In genomic region chr4:110193822-110194761, GRCh38 we compare ENCODE assay signal across 8 cellular contexts. TPM values are rescaled to one million over a fixed set of nuclear protein-coding genes. Genes with fewer than 3 reads are reported as not detected.
A peak's percentile ranks its signal among the peaks of the same experiment; 100 is the strongest.
DNase-seq lines count a peak whose midpoint lies in the region; ATAC-seq and TF ChIP-seq lines count a peak whose summit lies in the region.

No MANE protein-coding gene starts in this region.

- peak overlapping the region; percentile 63 for H3K4me3 Mint-ChIP-seq in activated naive CD8-positive, alpha-beta T cell treated with anti-CD3 and anti-CD28 coated beads, Interleukin-2, amount 10 ng/mL, durations not matched to agents 7 days and 5 days

- WGBS in heart left ventricle, 4 donors, result 67 to 70% (median 69%) methylated on average over 8 of the region's 8 CpGs

- H3K4me1 ChIP-seq in ES-I3 (ENCODE audit: insufficient read depth, low read length) (peaks cover 18% of the 10 kb centered on the region), Karpas-422 (ENCODE audit: low read length) (peaks cover 40% of the 10 kb centered on the region), heart left ventricle (peaks cover 0 to 26% (median 4%) of the 10 kb centered on the region in 12 donors)

- H3K27ac ChIP-seq in Karpas-422 (ENCODE audit: low read length) (peak overlapping the region; percentile 92), heart left ventricle (no peak overlapping the region)

- H3K27me3 Mint-ChIP-seq in activated naive CD8-positive, alpha-beta T cell treated with anti-CD3 and anti-CD28 coated beads, Interleukin-2, amount 10 ng/mL, durations not matched to agents 7 days and 5 days, result no peaks in the 10 kb centered on the region

- H3K4me3 ChIP-seq in Karpas-422 (ENCODE audit: low read length), result peak overlapping the region; percentile 42
- no peak overlapping the region for H3K4me3 ChIP-seq in heart left ventricle

- H3K9ac ChIP-seq in ES-I3 (ENCODE audit: low read depth, low read length) (peak overlapping the region; percentile 1; the same call in 1 of the 2 replicates), Karpas-422 (ENCODE audit: low read length) (peak overlapping the region; percentile 68)

- H3K36me3 Mint-ChIP-seq in activated naive CD8-positive, alpha-beta T cell treated with anti-CD3 and anti-CD28 coated beads, Interleukin-2, amount 10 ng/mL, durations not matched to agents 7 days and 5 days, result peaks cover 8% of the 10 kb centered on the region

- peak overlapping the region; percentile 87 for H3K27ac Mint-ChIP-seq in activated naive CD8-positive, alpha-beta T cell treated with anti-CD3 and anti-CD28 coated beads, Interleukin-2, amount 10 ng/mL, durations not matched to agents 7 days and 5 days

- H3K79me2 ChIP-seq in Karpas-422 (ENCODE audit: low read length), result peaks cover 83% of the 10 kb centered on the region

- no peak for TF ChIP-seq POLR2A in heart left ventricle (IDR thresholded peaks at IDR 0.05)

- no peaks in the 10 kb centered on the region; the same call in 1 of the 2 replicates for H3K36me3 ChIP-seq in ES-I3 (ENCODE audit: insufficient read depth, low read length)
- H3K36me3 ChIP-seq in Karpas-422 (ENCODE audit: insufficient read depth, low read length), result peaks cover 31% of the 10 kb centered on the region
- no peaks in the 10 kb centered on the region for H3K36me3 ChIP-seq in heart left ventricle

- no peaks in the 10 kb centered on the region for H4K20me1 ChIP-seq in Karpas-422 (ENCODE audit: insufficient read depth, low read depth, low read length)

- POLR2A ChIA-PET in activated naive CD8-positive, alpha-beta T cell treated with anti-CD3 and anti-CD28 coated beads, Interleukin-2, amount 10 ng/mL, durations not matched to agents 7 days and 5 days (lab: Charles Lee), result interaction anchor here (1.1 to 1.7 kb wide), 2 partner anchors 29 to 134 kb away, joined by 4 to 7 read pairs; no protein-coding TSS in a partner anchor

- in situ Hi-C loops in SK-MEL-5 (cut with HindIII; ENCODE audit: low pct_unique_long_range_greater_than_20kb, low sequenced_read_pairs), result no loop called here

- intact Hi-C loops in heart left ventricle (cut with DNase I), result loop anchor here in 3 of 10 donors (10.0 kb wide), 1 partner anchor 321 kb away; no protein-coding TSS in a partner anchor

- ATAC-seq in GM21825 (IDR thresholded peaks at IDR 0.05; ENCODE audit: unreplicated experiment) (peak; percentile 75), heart left ventricle (peak in 3 of 4 donors; percentile 14 to 42 (median 29))
- ATAC-seq in activated naive CD8-positive, alpha-beta T cell treated with anti-CD3 and anti-CD28 coated beads, Interleukin-2, amount 10 ng/mL, durations not matched to agents 7 days and 5 days (ENCODE audit: low read depth), result peak; percentile 88

- peaks cover 22% of the 10 kb centered on the region for H3K4me1 Mint-ChIP-seq in activated naive CD8-positive, alpha-beta T cell treated with anti-CD3 and anti-CD28 coated beads, Interleukin-2, amount 10 ng/mL, durations not matched to agents 7 days and 5 days

- H3K9me3 Mint-ChIP-seq in activated naive CD8-positive, alpha-beta T cell treated with anti-CD3 and anti-CD28 coated beads, Interleukin-2, amount 10 ng/mL, durations not matched to agents 7 days and 5 days, result no peaks in the 10 kb centered on the region

- no peak overlapping the region for H2AFZ ChIP-seq in Karpas-422 (ENCODE audit: low read length)

- H3K4me2 ChIP-seq in Karpas-422 (ENCODE audit: low read depth, low read length, poor library complexity, severe bottlenecking), result peak overlapping the region; percentile 94

- DNase-seq in Karpas-422, result peak; percentile 93
- DNase-seq in SK-MEL-5 (ENCODE audit: low read depth, low spot score), result peak; percentile 87
- DNase-seq in activated naive CD8-positive, alpha-beta T cell treated with anti-CD3 and anti-CD28 coated beads, Interleukin-2, amount 10 ng/mL, durations not matched to agents 7 days and 5 days, result peak; percentile 63
- DNase-seq in heart left ventricle, result peak in 4 of 5 donors; percentile 44 to 61 (median 50)
- peak; percentile 93 for DNase-seq in putamen (ENCODE audit: low spot score)
- no peak for DNase-seq in NCI-H128 (lab: John Stamatoyannopoulos, UW; ENCODE audit: unreplicated experiment)

- H3K27me3 ChIP-seq in Karpas-422 (ENCODE audit: low read length), result no peaks in the 10 kb centered on the region
- H3K27me3 ChIP-seq in heart left ventricle, result no peaks in the 10 kb centered on the region

- TF ChIP-seq CTCF in heart left ventricle (IDR thresholded peaks at IDR 0.05), result no peak

- H3K9me3 ChIP-seq in ES-I3 (ENCODE audit: control insufficient read depth, insufficient read depth, low read length), result no peaks in the 10 kb centered on the region
- no peaks in the 10 kb centered on the region for H3K9me3 ChIP-seq in Karpas-422 (ENCODE audit: low read length)
- no peaks in the 10 kb centered on the region for H3K9me3 ChIP-seq in heart left ventricle

- no peaks in the 10 kb centered on the region for H3K9me2 ChIP-seq in Karpas-422 (replicated peaks; ENCODE audit: insufficient read depth, low read length)

RNA-seq across cellular contexts. Expression of gene ELOVL6, which starts 4.3 kb away (rescaled TPM):
- 19.4 and 42.4 TPM in 2 replicates for total RNA-seq in Karpas-422 (2014; rRNA removed; shearing (Covaris generic); ENCODE audit: low replicate concordance)
- 7.8 and 8.9 TPM in 2 replicates for total RNA-seq in SK-MEL-5 (2014; rRNA removed; shearing (Covaris generic))
- 10.0 and 12.2 TPM in 2 replicates for polyA plus RNA-seq in SK-MEL-5 (2015; cell fraction: cytosol; rRNA removed)
- polyA plus RNA-seq in SK-MEL-5 (2015; cell fraction: nucleus; rRNA removed), result 11.0 and 15.1 TPM in 2 replicates
- total RNA-seq in activated naive CD8-positive, alpha-beta T cell treated with anti-CD3 and anti-CD28 coated beads, Interleukin-2, amount 10 ng/mL, durations not matched to agents 7 days and 5 days, result 10 to 100 TPM in 1 of 2 experiments, 1 to 10 TPM in 1; 9.9 to 14.6 TPM
- total RNA-seq in heart left ventricle, result 1 to 10 TPM in 8 of 9 donors, under 1 TPM in 1; 0.50 to 7.6 (median 2.9) TPM
- polyA plus RNA-seq in heart left ventricle, result 10 to 100 TPM in 1 of 2 donors, 1 to 10 TPM in 1; 1.2 to 22.4 TPM

Comparison
In these comparisons a context has a peak if more than half of its experiments do, and no peak if none do; other contexts are left out.
1. ATAC-seq: peak in every context shown above with its lines; median percentile 88 in activated naive CD8-positive, alpha-beta T cell treated with anti-CD3 and anti-CD28 coated beads, Interleukin-2, amount 10 ng/mL, durations not matched to agents 7 days and 5 days; 75 in GM21825; 29 in heart left ventricle.